Comparison of ENCODE assay signal across 1 cellular context in genomic region chr19:44942067-44942571, GRCh38.
TF ChIP-seq lines count a peak whose summit lies in the region.

A gene with protein sequence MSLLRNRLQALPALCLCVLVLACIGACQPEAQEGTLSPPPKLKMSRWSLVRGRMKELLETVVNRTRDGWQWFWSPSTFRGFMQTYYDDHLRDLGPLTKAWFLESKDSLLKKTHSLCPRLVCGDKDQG (plus strand): TSS chr19:44942237. CDS start chr19:44942278, 41 bp downstream.

TF ChIP-seq in IMR-90, 13 proteins besides CTCF, POLR2A, EP300 and RAD21 (continued from another document):
- TF ChIP-seq, protein P1, sequence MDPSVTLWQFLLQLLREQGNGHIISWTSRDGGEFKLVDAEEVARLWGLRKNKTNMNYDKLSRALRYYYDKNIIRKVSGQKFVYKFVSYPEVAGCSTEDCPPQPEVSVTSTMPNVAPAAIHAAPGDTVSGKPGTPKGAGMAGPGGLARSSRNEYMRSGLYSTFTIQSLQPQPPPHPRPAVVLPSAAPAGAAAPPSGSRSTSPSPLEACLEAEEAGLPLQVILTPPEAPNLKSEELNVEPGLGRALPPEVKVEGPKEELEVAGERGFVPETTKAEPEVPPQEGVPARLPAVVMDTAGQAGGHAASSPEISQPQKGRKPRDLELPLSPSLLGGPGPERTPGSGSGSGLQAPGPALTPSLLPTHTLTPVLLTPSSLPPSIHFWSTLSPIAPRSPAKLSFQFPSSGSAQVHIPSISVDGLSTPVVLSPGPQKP (IDR thresholded peaks at IDR 0.05; ENCODE audit: borderline replicate concordance, low read depth, low read length), result no peak
- TF ChIP-seq, protein P2, sequence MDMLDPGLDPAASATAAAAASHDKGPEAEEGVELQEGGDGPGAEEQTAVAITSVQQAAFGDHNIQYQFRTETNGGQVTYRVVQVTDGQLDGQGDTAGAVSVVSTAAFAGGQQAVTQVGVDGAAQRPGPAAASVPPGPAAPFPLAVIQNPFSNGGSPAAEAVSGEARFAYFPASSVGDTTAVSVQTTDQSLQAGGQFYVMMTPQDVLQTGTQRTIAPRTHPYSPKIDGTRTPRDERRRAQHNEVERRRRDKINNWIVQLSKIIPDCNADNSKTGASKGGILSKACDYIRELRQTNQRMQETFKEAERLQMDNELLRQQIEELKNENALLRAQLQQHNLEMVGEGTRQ (IDR thresholded peaks at IDR 0.05; ENCODE audit: low read depth, low read length), result no peak
- no peak for TF ChIP-seq MXI1 (IDR thresholded peaks at IDR 0.05; ENCODE audit: borderline replicate concordance, low read depth, low read length)
- TF ChIP-seq RCOR1 (IDR thresholded peaks at IDR 0.05; ENCODE audit: insufficient replicate concordance, low read length), result no peak
- no peak for TF ChIP-seq BHLHE40 (IDR thresholded peaks at IDR 0.05; ENCODE audit: low read depth, low read length)
- no peak for TF ChIP-seq SMC3 (IDR thresholded peaks at IDR 0.05; ENCODE audit: low read depth, low read length)
- no peak for TF ChIP-seq CEBPB (IDR thresholded peaks at IDR 0.05; ENCODE audit: low read depth, low read length)
TF ChIP-seq in IMR-90: peak in this region for 0.
